In genomic region chrX:150205011-150205410, GRCh38 we compare ENCODE assay signal across 2 cellular contexts.
A peak's percentile ranks its signal among the peaks of the same experiment; 100 is the strongest.
TF ChIP-seq lines count a peak whose summit lies in the region.

No MANE protein-coding gene starts in this region.

TF ChIP-seq in liver, 16 proteins besides CTCF, POLR2A, EP300 and RAD21 (continued from another document):
- TF ChIP-seq, protein P1, sequence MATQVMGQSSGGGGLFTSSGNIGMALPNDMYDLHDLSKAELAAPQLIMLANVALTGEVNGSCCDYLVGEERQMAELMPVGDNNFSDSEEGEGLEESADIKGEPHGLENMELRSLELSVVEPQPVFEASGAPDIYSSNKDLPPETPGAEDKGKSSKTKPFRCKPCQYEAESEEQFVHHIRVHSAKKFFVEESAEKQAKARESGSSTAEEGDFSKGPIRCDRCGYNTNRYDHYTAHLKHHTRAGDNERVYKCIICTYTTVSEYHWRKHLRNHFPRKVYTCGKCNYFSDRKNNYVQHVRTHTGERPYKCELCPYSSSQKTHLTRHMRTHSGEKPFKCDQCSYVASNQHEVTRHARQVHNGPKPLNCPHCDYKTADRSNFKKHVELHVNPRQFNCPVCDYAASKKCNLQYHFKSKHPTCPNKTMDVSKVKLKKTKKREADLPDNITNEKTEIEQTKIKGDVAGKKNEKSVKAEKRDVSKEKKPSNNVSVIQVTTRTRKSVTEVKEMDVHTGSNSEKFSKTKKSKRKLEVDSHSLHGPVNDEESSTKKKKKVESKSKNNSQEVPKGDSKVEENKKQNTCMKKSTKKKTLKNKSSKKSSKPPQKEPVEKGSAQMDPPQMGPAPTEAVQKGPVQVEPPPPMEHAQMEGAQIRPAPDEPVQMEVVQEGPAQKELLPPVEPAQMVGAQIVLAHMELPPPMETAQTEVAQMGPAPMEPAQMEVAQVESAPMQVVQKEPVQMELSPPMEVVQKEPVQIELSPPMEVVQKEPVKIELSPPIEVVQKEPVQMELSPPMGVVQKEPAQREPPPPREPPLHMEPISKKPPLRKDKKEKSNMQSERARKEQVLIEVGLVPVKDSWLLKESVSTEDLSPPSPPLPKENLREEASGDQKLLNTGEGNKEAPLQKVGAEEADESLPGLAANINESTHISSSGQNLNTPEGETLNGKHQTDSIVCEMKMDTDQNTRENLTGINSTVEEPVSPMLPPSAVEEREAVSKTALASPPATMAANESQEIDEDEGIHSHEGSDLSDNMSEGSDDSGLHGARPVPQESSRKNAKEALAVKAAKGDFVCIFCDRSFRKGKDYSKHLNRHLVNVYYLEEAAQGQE (IDR thresholded peaks at IDR 0.05), result no peak
- TF ChIP-seq SP1 (IDR thresholded peaks at IDR 0.05), result peak; percentile 57
- peak; percentile 40 to 74 for TF ChIP-seq RXRA (IDR thresholded peaks at IDR 0.05)
- TF ChIP-seq MAX (IDR thresholded peaks at IDR 0.05), result no peak
- no peak for TF ChIP-seq HNF4G (IDR thresholded peaks at IDR 0.05)
- TF ChIP-seq, protein P2, sequence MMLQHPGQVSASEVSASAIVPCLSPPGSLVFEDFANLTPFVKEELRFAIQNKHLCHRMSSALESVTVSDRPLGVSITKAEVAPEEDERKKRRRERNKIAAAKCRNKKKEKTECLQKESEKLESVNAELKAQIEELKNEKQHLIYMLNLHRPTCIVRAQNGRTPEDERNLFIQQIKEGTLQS (IDR thresholded peaks at IDR 0.05), result no peak

TF ChIP-seq in HepG2, 621 proteins besides CTCF, POLR2A, EP300 and RAD21 (continued from another document):
- TF ChIP-seq, protein P3, sequence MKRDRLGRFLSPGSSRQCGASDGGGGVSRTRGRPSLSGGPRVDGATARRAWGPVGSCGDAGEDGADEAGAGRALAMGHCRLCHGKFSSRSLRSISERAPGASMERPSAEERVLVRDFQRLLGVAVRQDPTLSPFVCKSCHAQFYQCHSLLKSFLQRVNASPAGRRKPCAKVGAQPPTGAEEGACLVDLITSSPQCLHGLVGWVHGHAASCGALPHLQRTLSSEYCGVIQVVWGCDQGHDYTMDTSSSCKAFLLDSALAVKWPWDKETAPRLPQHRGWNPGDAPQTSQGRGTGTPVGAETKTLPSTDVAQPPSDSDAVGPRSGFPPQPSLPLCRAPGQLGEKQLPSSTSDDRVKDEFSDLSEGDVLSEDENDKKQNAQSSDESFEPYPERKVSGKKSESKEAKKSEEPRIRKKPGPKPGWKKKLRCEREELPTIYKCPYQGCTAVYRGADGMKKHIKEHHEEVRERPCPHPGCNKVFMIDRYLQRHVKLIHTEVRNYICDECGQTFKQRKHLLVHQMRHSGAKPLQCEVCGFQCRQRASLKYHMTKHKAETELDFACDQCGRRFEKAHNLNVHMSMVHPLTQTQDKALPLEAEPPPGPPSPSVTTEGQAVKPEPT (CRISPR knock-in tag; IDR thresholded peaks at IDR 0.05; ENCODE audit: low read depth), result no peak
- no peak for TF ChIP-seq MTA1 (CRISPR knock-in tag; IDR thresholded peaks at IDR 0.05; ENCODE audit: borderline replicate concordance)
- TF ChIP-seq HINFP (CRISPR knock-in tag; IDR thresholded peaks at IDR 0.05; ENCODE audit: low read depth), result no peak
- no peak for TF ChIP-seq ZIK1 (CRISPR knock-in tag; IDR thresholded peaks at IDR 0.05; ENCODE audit: borderline replicate concordance, low read depth)
- TF ChIP-seq NBN (conservative IDR thresholded peaks at IDR 0.05), result no peak
- TF ChIP-seq U2AF1 (optimal IDR thresholded peaks at IDR 0.05; ENCODE audit: low read depth, low read length), result no peak
- TF ChIP-seq MAFG (CRISPR knock-in tag; IDR thresholded peaks at IDR 0.05), result no peak
- TF ChIP-seq, protein P4, sequence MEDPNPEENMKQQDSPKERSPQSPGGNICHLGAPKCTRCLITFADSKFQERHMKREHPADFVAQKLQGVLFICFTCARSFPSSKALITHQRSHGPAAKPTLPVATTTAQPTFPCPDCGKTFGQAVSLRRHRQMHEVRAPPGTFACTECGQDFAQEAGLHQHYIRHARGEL (CRISPR knock-in tag; IDR thresholded peaks at IDR 0.05), result no peak
- no peak for TF ChIP-seq ZNF567 (CRISPR knock-in tag; IDR thresholded peaks at IDR 0.05; ENCODE audit: borderline replicate concordance)
